ENCODE assay signal across 16 cellular contexts in the genomic region with DNA sequence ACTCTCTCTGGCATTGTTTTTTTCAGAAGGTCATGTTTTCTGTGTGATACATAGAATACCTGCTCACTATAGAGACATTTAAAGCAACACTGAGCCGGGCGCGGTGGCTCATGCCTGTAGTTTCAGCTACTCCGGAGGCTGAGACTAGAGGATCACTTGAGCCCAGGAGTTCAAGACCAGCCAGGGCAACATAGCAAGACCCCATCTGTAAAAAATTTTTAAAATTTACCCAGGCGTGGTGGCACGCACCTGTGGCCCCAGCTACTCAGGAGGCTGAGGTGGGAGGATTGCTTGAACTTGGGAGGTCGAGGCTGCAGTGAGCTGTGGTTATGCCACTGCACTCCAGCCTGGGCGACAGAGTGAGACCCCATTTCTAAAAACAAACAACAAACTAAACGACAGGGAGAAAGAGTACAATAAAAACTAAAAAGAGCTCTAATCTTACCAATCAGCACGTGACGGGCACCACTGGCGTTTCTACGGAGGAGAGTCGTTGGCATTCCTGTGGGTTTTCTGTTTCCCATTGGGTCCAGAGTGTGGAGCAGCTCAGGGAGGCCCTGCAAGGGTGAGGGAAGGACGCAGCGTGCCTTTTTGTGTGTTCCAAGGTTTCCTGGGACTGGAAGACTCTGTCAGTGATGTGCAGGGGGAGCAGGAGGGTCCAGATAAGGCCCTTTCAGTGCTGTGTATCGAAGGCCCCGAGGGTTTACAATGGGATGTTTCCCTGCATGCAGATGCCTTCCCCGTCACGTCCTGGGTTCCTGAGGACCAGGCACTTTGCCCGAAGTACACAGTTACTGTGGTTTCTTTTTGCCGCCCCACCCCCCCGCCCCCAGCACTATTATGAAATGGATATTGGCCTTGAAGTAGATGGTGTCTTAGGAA. TPM values are rescaled to one million over a fixed set of nuclear protein-coding genes. Genes with fewer than 3 reads are reported as not detected.
DNase-seq lines count a peak whose midpoint lies in the region; ATAC-seq and TF ChIP-seq lines count a peak whose summit lies in the region.
"Had no signal": no experiment of that assay in that cellular context is flagged by ENCODE, and none has a peak within 500 bp of the region (broad histone marks: within the 10 kb centered on the region; RNA-seq: fewer than 3 reads in every experiment).

No MANE protein-coding gene starts in this region.

- peak; percentile 1 for TF ChIP-seq CTCF in AG04449 (IDR thresholded peaks at IDR 0.05; ENCODE audit: insufficient read depth, low read length, missing control alignments)

- CTCF ChIA-PET in AG04449 (lab: Yijun Ruan, JAX): interaction anchor here (0.6 to 6.4 kb wide), 58 partner anchors 8 to 474 kb away, joined by 3 to 256 read pairs (median 5); no protein-coding TSS in a partner anchor

- DNase-seq in AG04449 (ENCODE audit: low read depth, low spot score) (peak; percentile 57), M059J (ENCODE audit: low read depth) (peak; percentile 93), epidermal melanocyte (ENCODE audit: insufficient read length, low spot score) (peak; percentile 90), myocyte (ENCODE audit: low read depth) (peak; percentile 32), GM19240 (ENCODE audit: insufficient read length, low spot score) (no peak), NCI-H1436 (lab: John Stamatoyannopoulos, UW) (no peak), SHP77 treated with DMSO at 0.1 percent for 48 hours (lab: John Stamatoyannopoulos, UW) (no peak)
- DNase-seq: anterior cingulate cortex; left cardiac atrium; NCI-H1105; NK-92 treated with Interleukin-12 subunit alpha and Interleukin-12 subunit beta, amount 100 ng/mL, for 24 hours; T-helper 9 cell; trophoblast cell had no signal

- POLR2A ChIA-PET in AG04449 (lab: Yijun Ruan, JAX): interaction anchor here (0.6 to 1.9 kb wide), 7 partner anchors 8 to 271 kb away, joined by 3 to 13 read pairs (median 4); no protein-coding TSS in a partner anchor

- peak overlapping the region; percentile 25 for H3K4me3 ChIP-seq in AG04449 (ENCODE audit: low read depth, low read length)

- ATAC-seq in GM19035 (IDR thresholded peaks at IDR 0.05; ENCODE audit: unreplicated experiment): no peak
- ATAC-seq: esophagus mucosa had no signal

RNA-seq across cellular contexts. Expression of a gene that starts 7.2 kb away (rescaled TPM):
- total RNA-seq in M059J (2014; rRNA removed; shearing (Covaris generic)): not detected in 2 replicates
- total RNA-seq in myocyte: not detected in 2 replicates
- not detected for polyA plus RNA-seq in myocyte (2012)
- polyA plus RNA-seq: AG04450 had no signal

RNA-seq across cellular contexts. Expression of a gene that starts 35.7 kb away (rescaled TPM):
- total RNA-seq in M059J (2014; rRNA removed; shearing (Covaris generic)): 21.6 and 36.2 TPM in 2 replicates
- total RNA-seq in myocyte: 60.8 and 82.9 TPM in 2 replicates
- polyA plus RNA-seq in myocyte (2012): 42.3 TPM

Comparison
In these comparisons a context has a peak if more than half of its experiments do, and no peak if none do; other contexts are left out.
1. DNase-seq: peak in AG04449 (single experiment), M059J (single experiment), epidermal melanocyte (single experiment) and myocyte (single experiment); none in GM19240 (single experiment), NCI-H1436 (single experiment) and SHP77 treated with DMSO at 0.1 percent for 48 hours (single experiment).